Comparison of ENCODE assay signal across 15 cellular contexts in genomic region chr2:719734-720133, GRCh38. TPM values are rescaled to one million over a fixed set of nuclear protein-coding genes. Genes with fewer than 3 reads are reported as not detected.
DNase-seq lines count a peak whose midpoint lies in the region; ATAC-seq and TF ChIP-seq lines count a peak whose summit lies in the region.
"Had no signal": no experiment of that assay in that cellular context is flagged by ENCODE, and none has a peak within 500 bp of the region (broad histone marks: within the 10 kb centered on the region; RNA-seq: fewer than 3 reads in every experiment).

No MANE protein-coding gene starts in this region.

- DNase-seq in NCI-H345 (lab: John Stamatoyannopoulos, UW) (peak; percentile 54), NCI-H345 treated with DMSO at 0.1 percent for 48 hours (lab: John Stamatoyannopoulos, UW; ENCODE audit: unreplicated experiment) (no peak), activated B cell treated with CpG ODN at 0.5 μM for 24 hours (no peak), testis (peak; percentile 72), A172 (ENCODE audit: low spot score) (no peak), GM23338 (ENCODE audit: low spot score) (no peak)
- DNase-seq: 8988T; BE2C; Calu3; CD4-positive, alpha-beta memory T cell; DMS79 treated with DMSO at 0.1 percent for 48 hours; GF-D8; H9 had no signal

- H3K9me2 ChIP-seq in GM23338 (ENCODE audit: insufficient read depth) = no peaks in the 10 kb centered on the region

- H4K20me1 ChIP-seq in BLaER1 (no peaks in the 10 kb centered on the region), GM23338 (replicated peaks; ENCODE audit: insufficient read depth) (no peaks in the 10 kb centered on the region)

- H3K4me3 Mint-ChIP-seq in activated B cell treated with CpG ODN at 0.5 μM for 24 hours (no peak overlapping the region), GM23338 (no peak overlapping the region)
- H3K4me3 Mint-ChIP-seq: CD14-positive monocyte; CD4-positive, alpha-beta memory T cell; H9 had no signal

- no peak for ATAC-seq in activated B cell treated with CpG ODN at 0.5 μM for 24 hours (ENCODE audit: low read depth)
- no peak for ATAC-seq in GM23338

- H3K36me3 Mint-ChIP-seq in activated B cell treated with CpG ODN at 0.5 μM for 24 hours (ENCODE audit: low read depth) (no peaks in the 10 kb centered on the region), GM23338 (ENCODE audit: low read depth) (no peaks in the 10 kb centered on the region)
- H3K36me3 Mint-ChIP-seq: CD14-positive monocyte; CD4-positive, alpha-beta memory T cell had no signal

- 14 to 39% methylated on average over 9 of the region's 9 CpGs for WGBS in testis, 2 donors

- no peaks in the 10 kb centered on the region for H3K79me2 ChIP-seq in GM23338 (replicated peaks; ENCODE audit: insufficient read depth)

- no peak overlapping the region for H3K9ac ChIP-seq in BLaER1

- peak overlapping the region; percentile 16; the same call in 1 of the 2 replicates for H3K4me2 ChIP-seq in BLaER1
- no peak overlapping the region for H3K4me2 ChIP-seq in GM23338

- H3K9me3 Mint-ChIP-seq in activated B cell treated with CpG ODN at 0.5 μM for 24 hours (no peaks in the 10 kb centered on the region), GM23338 (no peaks in the 10 kb centered on the region; the same call in 2 of the 3 replicates)
- H3K9me3 Mint-ChIP-seq: CD4-positive, alpha-beta memory T cell; H9 had no signal

- POLR2A ChIA-PET in activated B cell treated with CpG ODN at 0.5 μM for 24 hours (lab: Charles Lee) = no interaction called here

- TF ChIP-seq CTCF in activated B cell treated with CpG ODN at 0.5 μM for 24 hours (IDR thresholded peaks at IDR 0.05) (no peak), testis (IDR thresholded peaks at IDR 0.05) (no peak), GM23338 (conservative IDR thresholded peaks at IDR 0.05; ENCODE audit: low read depth in 2 of 2) (no peak)

- no peak overlapping the region for H3K4me3 ChIP-seq in BLaER1
- no peak overlapping the region for H3K4me3 ChIP-seq in testis
- H3K4me3 ChIP-seq in GM23338 = no peak overlapping the region

- H3K36me3 ChIP-seq in BLaER1 (no peaks in the 10 kb centered on the region), testis (ENCODE audit: low read depth, missing control alignments) (no peaks in the 10 kb centered on the region), GM23338 (ENCODE audit: insufficient read depth) (no peaks in the 10 kb centered on the region)
- H3K36me3 ChIP-seq: BE2C had no signal

- H3K27me3 ChIP-seq in BLaER1 = no peaks in the 10 kb centered on the region
- H3K27me3 ChIP-seq in testis = no peaks in the 10 kb centered on the region
- H3K27me3 ChIP-seq in GM23338 (ENCODE audit: insufficient read depth) = no peaks in the 10 kb centered on the region
- H3K27me3 ChIP-seq: BE2C had no signal

- H3K4me1 Mint-ChIP-seq in activated B cell treated with CpG ODN at 0.5 μM for 24 hours (peaks cover 8% of the 10 kb centered on the region), GM23338 (peaks cover 28% of the 10 kb centered on the region)
- H3K4me1 Mint-ChIP-seq: CD14-positive monocyte; CD4-positive, alpha-beta memory T cell had no signal

- H3K4me1 ChIP-seq in BLaER1 (peaks cover 15% of the 10 kb centered on the region), testis (peaks cover 4% of the 10 kb centered on the region), GM23338 (ENCODE audit: insufficient read depth) (peaks cover 17% of the 10 kb centered on the region)
- H3K4me1 ChIP-seq: BE2C had no signal

- intact Hi-C loops in activated B cell treated with CpG ODN at 0.5 μM for 24 hours (cut with micrococcal nuclease) = no loop called here
- intact Hi-C loops in testis (cut with DNase I; ENCODE audit: low total_unique reads) = no loop called here

- no peaks in the 10 kb centered on the region for H3K9me3 ChIP-seq in BLaER1
- no peaks in the 10 kb centered on the region for H3K9me3 ChIP-seq in testis
- H3K9me3 ChIP-seq: BE2C had no signal

- CTCF ChIA-PET in activated B cell treated with CpG ODN at 0.5 μM for 24 hours (lab: Charles Lee) = no interaction called here

- H3K27ac Mint-ChIP-seq in activated B cell treated with CpG ODN at 0.5 μM for 24 hours (peak overlapping the region; percentile 25), GM23338 (no peak overlapping the region)
- H3K27ac Mint-ChIP-seq: CD14-positive monocyte; CD4-positive, alpha-beta memory T cell; H9 had no signal

- TF ChIP-seq POLR2A in testis (IDR thresholded peaks at IDR 0.05) = no peak

- H3K27ac ChIP-seq in BLaER1 = no peak overlapping the region
- H3K27ac ChIP-seq in testis = no peak overlapping the region
- H3K27ac ChIP-seq in GM23338 (ENCODE audit: low read depth) = no peak overlapping the region

- peaks cover 29% of the 10 kb centered on the region for H3K27me3 Mint-ChIP-seq in activated B cell treated with CpG ODN at 0.5 μM for 24 hours
- H3K27me3 Mint-ChIP-seq in GM23338 (ENCODE audit: insufficient read depth, low read depth, poor library complexity) = peaks cover 15% of the 10 kb centered on the region

- H3F3A ChIP-seq in GM23338 (replicated peaks; ENCODE audit: low read depth) = no peaks in the 10 kb centered on the region

- no peak overlapping the region for H2AFZ ChIP-seq in GM23338

TF ChIP-seq in GM23338, 12 proteins besides CTCF, POLR2A, EP300 and RAD21 (continues in another document):
- TF ChIP-seq ZNF114 (CRISPR knock-in tag; IDR thresholded peaks at IDR 0.05) = no peak
- TF ChIP-seq ZNF462 (CRISPR knock-in tag; IDR thresholded peaks at IDR 0.05) = no peak

RNA-seq across cellular contexts. Expression of gene TMEM18, which starts 42.5 kb away (rescaled TPM):
- total RNA-seq in activated B cell treated with CpG ODN at 0.5 μM for 24 hours = 30.8 and 34.6 TPM in 2 replicates
- 10 to 100 TPM; 18.0 to 25.8 TPM for total RNA-seq in testis
- polyA plus RNA-seq in testis (ENCODE audit: insufficient read depth, low read depth, low replicate concordance) = 30.5 TPM
- total RNA-seq in A172 (2014; rRNA removed; shearing (Covaris generic)) = 32.6 and 75.0 TPM in 2 replicates
- 15.0 and 18.4 TPM in 2 replicates for total RNA-seq in GM23338 (2014; rRNA removed; shearing (Covaris generic))
- 39.5 and 41.9 TPM in 2 replicates for polyA plus RNA-seq in GM23338 (2016; fragmentation: Nextera tagmentation; extraction: Ambion mirVana)

Comparison
In these comparisons a context has a peak if more than half of its experiments do, and no peak if none do; other contexts are left out.
1. DNase-seq: peak in NCI-H345 (single experiment) and testis (single experiment); none in NCI-H345 treated with DMSO at 0.1 percent for 48 hours (single experiment), activated B cell treated with CpG ODN at 0.5 μM for 24 hours (single experiment), A172 (single experiment) and GM23338 (single experiment).